In the genomic region with DNA sequence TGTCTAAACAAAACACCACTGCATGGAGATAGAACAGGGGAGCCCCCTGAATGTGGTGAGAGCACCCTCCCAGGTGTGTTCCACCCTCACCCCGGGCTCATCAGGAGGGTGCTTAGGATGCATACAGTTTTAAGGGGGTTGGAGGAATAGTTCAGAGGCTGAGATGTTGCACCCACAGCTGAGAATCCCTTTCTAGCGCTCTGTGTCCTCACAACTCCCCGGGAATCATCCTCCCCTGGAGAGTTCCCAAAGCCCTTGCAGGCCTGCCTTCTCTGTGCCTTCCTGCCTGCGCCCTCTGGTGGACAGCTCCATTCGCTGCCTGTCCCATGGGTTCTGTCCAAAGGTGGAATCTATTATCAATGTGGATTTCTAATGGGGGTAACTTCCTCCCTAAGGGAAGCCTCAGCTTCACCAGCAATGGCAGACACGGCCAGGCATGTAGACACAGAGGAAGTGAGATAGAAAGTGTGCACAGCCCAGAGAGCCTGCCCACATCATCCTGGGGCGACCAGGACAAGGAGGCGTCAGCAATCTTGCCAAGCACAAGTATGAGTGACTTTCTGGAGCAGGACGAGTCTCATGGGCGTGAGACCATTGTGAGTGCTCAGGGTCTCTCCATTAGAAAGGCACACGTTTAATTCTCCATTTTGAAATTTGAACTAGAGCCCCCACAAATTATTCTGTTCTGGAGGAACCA, we compare ENCODE assay signal across 8 cellular contexts. TPM values are rescaled to one million over a fixed set of nuclear protein-coding genes. Genes with fewer than 3 reads are reported as not detected.
DNase-seq lines count a peak whose midpoint lies in the region; ATAC-seq and TF ChIP-seq lines count a peak whose summit lies in the region.

No MANE protein-coding gene starts in this region.

- no peak for TF ChIP-seq POLR2A in GM18505 (IDR thresholded peaks at IDR 0.05; ENCODE audit: borderline replicate concordance, extremely low read depth, insufficient read depth, insufficient read length)

- H3K27me3 ChIP-seq in heart right ventricle, result peaks cover 0 to 33% (median 5%) of the 10 kb centered on the region in 7 donors

- ATAC-seq in GM18502 (IDR thresholded peaks at IDR 0.05; ENCODE audit: poor library complexity, unreplicated experiment) (peak; percentile 50), heart right ventricle (peak; percentile 51 to 89 (median 78)), GM18505 (IDR thresholded peaks at IDR 0.05; ENCODE audit: unreplicated experiment) (no peak)
- peak; percentile 68 for ATAC-seq in activated naive CD8-positive, alpha-beta T cell treated with anti-CD3 and anti-CD28 coated beads, Interleukin-2, amount 50 U/mL, for 24 hours

- no peaks in the 10 kb centered on the region for H3K9me3 Mint-ChIP-seq in activated naive CD8-positive, alpha-beta T cell treated with anti-CD3 and anti-CD28 coated beads, Interleukin-2, amount 50 U/mL, for 24 hours

- no peaks in the 10 kb centered on the region for H3K9me3 ChIP-seq in heart right ventricle

- WGBS in heart right ventricle, 2 donors, result 34 to 37% methylated on average over 11 of the region's 11 CpGs

- DNase-seq in A172 (ENCODE audit: low spot score) (peak; percentile 84), MV-4-11 (lab: John Stamatoyannopoulos, UW) (peak; percentile 45), SW480 (ENCODE audit: low spot score) (peak; percentile 59), heart right ventricle (peak; percentile 71 to 72), retina (peak; percentile 57)
- peak; percentile 77 for DNase-seq in activated naive CD8-positive, alpha-beta T cell treated with anti-CD3 and anti-CD28 coated beads, Interleukin-2, amount 50 U/mL, for 24 hours

- no peak overlapping the region for H3K4me3 ChIP-seq in heart right ventricle

- no peaks in the 10 kb centered on the region for H3K36me3 ChIP-seq in heart right ventricle

- no peak overlapping the region for H3K27ac ChIP-seq in heart right ventricle

- H3K4me1 Mint-ChIP-seq in activated naive CD8-positive, alpha-beta T cell treated with anti-CD3 and anti-CD28 coated beads, Interleukin-2, amount 50 U/mL, for 24 hours, result peaks cover 2% of the 10 kb centered on the region

- peaks cover 13% of the 10 kb centered on the region for H3K27me3 Mint-ChIP-seq in activated naive CD8-positive, alpha-beta T cell treated with anti-CD3 and anti-CD28 coated beads, Interleukin-2, amount 50 U/mL, for 24 hours

- peak; percentile 40 to 88 (median 77) for TF ChIP-seq CTCF in heart right ventricle (IDR thresholded peaks at IDR 0.05)

- intact Hi-C loops in heart right ventricle (cut with DNase I), result no loop called here

- H3K36me3 Mint-ChIP-seq in activated naive CD8-positive, alpha-beta T cell treated with anti-CD3 and anti-CD28 coated beads, Interleukin-2, amount 50 U/mL, for 24 hours (ENCODE audit: low read depth), result no peaks in the 10 kb centered on the region

- no peaks in the 10 kb centered on the region for H3K4me1 ChIP-seq in heart right ventricle

- H3K4me3 Mint-ChIP-seq in activated naive CD8-positive, alpha-beta T cell treated with anti-CD3 and anti-CD28 coated beads, Interleukin-2, amount 50 U/mL, for 24 hours, result no peak overlapping the region

- H3K27ac Mint-ChIP-seq in activated naive CD8-positive, alpha-beta T cell treated with anti-CD3 and anti-CD28 coated beads, Interleukin-2, amount 50 U/mL, for 24 hours, result no peak overlapping the region

RNA-seq across cellular contexts. Expression of a gene that starts 1.2 kb away (rescaled TPM):
- total RNA-seq in A172 (2014; rRNA removed; shearing (Covaris generic)), result not detected in 2 replicates
- not detected for total RNA-seq in heart right ventricle
- not detected for polyA plus RNA-seq in heart right ventricle

RNA-seq across cellular contexts. Expression of a gene that starts 7.1 kb away (rescaled TPM):
- not detected in 2 replicates for total RNA-seq in A172 (2014; rRNA removed; shearing (Covaris generic))
- total RNA-seq in heart right ventricle, result not detected
- polyA plus RNA-seq in heart right ventricle, result not detected

RNA-seq across cellular contexts. Expression of a gene that starts 17.4 kb away (rescaled TPM):
- total RNA-seq in A172 (2014; rRNA removed; shearing (Covaris generic)), result not detected in 2 replicates
- not detected for total RNA-seq in heart right ventricle
- not detected for polyA plus RNA-seq in heart right ventricle

RNA-seq across cellular contexts. Expression of a gene that starts 18.8 kb away (rescaled TPM):
- 0.05 TPM in 1 of 2 replicates, not detected in the other for total RNA-seq in A172 (2014; rRNA removed; shearing (Covaris generic))
- total RNA-seq in heart right ventricle, result not detected
- polyA plus RNA-seq in heart right ventricle, result not detected

RNA-seq across cellular contexts. Expression of a gene that starts 29.8 kb away (rescaled TPM):
- not detected in 2 replicates for total RNA-seq in A172 (2014; rRNA removed; shearing (Covaris generic))
- not detected for total RNA-seq in heart right ventricle
- polyA plus RNA-seq in heart right ventricle, result under 1 TPM in 1 of 2 donors, not detected in 1; 0.01 TPM
